ENCODE assay signal across 26 cellular contexts in the genomic region with DNA sequence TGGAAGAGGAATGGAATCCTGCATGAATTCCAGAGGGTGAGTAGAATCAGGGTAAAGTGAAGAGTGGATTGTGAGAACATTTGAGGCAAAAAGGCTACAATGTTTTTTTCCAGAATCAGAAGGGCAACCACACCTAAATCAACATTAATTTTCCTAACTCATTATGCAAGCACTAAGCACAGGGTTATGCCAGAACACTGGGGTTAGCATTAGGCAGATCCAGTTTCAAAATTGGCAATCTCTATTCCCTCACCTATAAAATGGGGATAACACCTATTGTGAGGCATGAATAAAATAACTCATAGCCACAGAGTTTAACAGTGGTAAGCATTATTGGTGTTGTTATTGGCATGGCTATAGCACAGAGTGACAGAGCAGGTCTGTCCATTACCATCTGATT.
"Had no signal": no experiment of that assay in that cellular context is flagged by ENCODE, and none has a peak within 500 bp of the region (broad histone marks: within the 10 kb centered on the region; RNA-seq: fewer than 3 reads in every experiment).

No MANE protein-coding gene starts in this region.

- DNase-seq: activated CD4-positive, alpha-beta memory T cell treated with anti-CD3 and anti-CD28 coated beads, Interleukin-2, amount 10 ng/mL, durations not matched to agents 7 days and 5 days; activated CD4-positive, alpha-beta T cell treated with anti-CD3 and anti-CD28 coated beads for 1 hour; activated CD4-positive, alpha-beta T cell treated with anti-CD3 and anti-CD28 coated beads for 4 hours; activated CD4-positive, alpha-beta T cell treated with anti-CD3 and anti-CD28 coated beads, Interleukin-2, amount 10 ng/mL, durations not matched to agents 7 days and 5 days; activated CD4-positive, alpha-beta T cell treated with anti-CD3 and anti-CD28 coated beads, Interleukin-2, amount 50 U/mL, for 4 hours; activated effector memory CD4-positive, alpha-beta T cell treated with Interleukin-2 at 50 U/mL for 16 hours; activated gamma-delta T cell treated with Interleukin-2 at 50 U/mL for 16 hours; activated naive CD4-positive, alpha-beta T cell treated with anti-CD3 and anti-CD28 coated beads, Interleukin-2, amount 50 U/mL, for 16 hours; activated naive CD4-positive, alpha-beta T cell treated with Interleukin-2 at 50 U/mL for 16 hours; activated T-cell treated with anti-CD3 and anti-CD28 coated beads, Interleukin-2, amount 50 U/mL, for 4 hours; amniotic stem cell; anterior cingulate cortex; caudate nucleus; cortex of kidney; dermis blood vessel endothelial cell; effector CD4-positive, alpha-beta T cell; effector memory CD8-positive, alpha-beta T cell; erythroblast; esophagus squamous epithelium; foreskin melanocyte; heart right ventricle; T1000 had no signal

- ATAC-seq: activated T-cell treated with anti-CD3 and anti-CD28 coated beads, Interleukin-2, amount 50 U/mL, for 4 hours; activated T-helper 17 cell treated with anti-CD3 and anti-CD28 coated beads, Interleukin-2, amount 50 U/mL, for 72 hours; effector memory CD8-positive, alpha-beta T cell; gastroesophageal sphincter; heart right ventricle; WTC11 had no signal

- H3K27ac ChIP-seq: esophagus squamous epithelium, gastroesophageal sphincter, heart right ventricle, hepatocyte had no signal
